Comparison of ENCODE assay signal across 17 cellular contexts in the genomic region with DNA sequence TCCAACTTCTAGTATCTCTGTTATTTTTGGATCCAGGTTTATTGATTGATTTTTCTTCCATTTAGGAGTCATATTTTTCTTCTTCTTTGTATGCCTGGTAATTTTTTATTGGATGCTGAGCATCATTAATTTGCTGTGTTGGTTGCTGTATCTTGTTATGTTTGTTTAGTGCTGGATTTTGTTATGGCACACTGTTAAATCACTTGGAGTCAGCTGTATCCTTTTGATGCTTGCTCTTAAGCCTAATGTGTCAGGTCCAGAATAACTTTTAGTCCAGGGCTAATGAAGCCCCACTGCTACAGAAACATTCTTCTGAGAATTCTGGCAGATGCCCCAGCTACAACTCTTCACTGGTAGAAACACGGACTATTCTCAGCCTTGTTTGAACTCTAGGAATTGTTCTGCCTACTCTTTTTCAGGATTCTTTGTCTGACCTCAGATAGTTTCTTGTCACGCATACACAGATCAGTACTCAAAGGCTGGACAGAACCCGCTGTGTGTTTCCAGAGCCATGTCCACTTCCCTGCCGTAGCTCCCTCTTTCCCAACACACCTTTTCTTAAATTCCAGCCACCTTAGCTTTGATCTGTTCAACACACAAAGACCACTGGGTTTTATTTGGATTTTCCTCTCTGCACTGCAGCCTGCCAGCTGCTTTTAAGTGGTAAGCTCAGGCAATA.
DNase-seq lines count a peak whose midpoint lies in the region; ATAC-seq and TF ChIP-seq lines count a peak whose summit lies in the region.
"Had no signal": no experiment of that assay in that cellular context is flagged by ENCODE, and none has a peak within 500 bp of the region (broad histone marks: within the 10 kb centered on the region; RNA-seq: fewer than 3 reads in every experiment).

No MANE protein-coding gene starts in this region.

- H3K27me3 ChIP-seq in GM23338 (ENCODE audit: insufficient read depth) (no peaks in the 10 kb centered on the region), muscle layer of colon (ENCODE audit: control insufficient read depth in 1 of 2, insufficient read depth in 2 of 2, low read length in 2 of 2) (no peaks in the 10 kb centered on the region)

- no peak for ATAC-seq in GM23338
- ATAC-seq in SK-N-SH treated with all-trans-retinoic acid at 6 μM for 48 hours = no peak
- ATAC-seq: PC-3 had no signal

- H3K4me1 ChIP-seq in GM23338 (ENCODE audit: insufficient read depth) (no peaks in the 10 kb centered on the region), muscle layer of colon (ENCODE audit: insufficient read depth, low read length) (peaks cover 43% of the 10 kb centered on the region)

- H3K27ac Mint-ChIP-seq in GM23338 = no peak overlapping the region
- H3K27ac Mint-ChIP-seq: T-helper 1 cell treated with Interleukin-12 subunit alpha and Interleukin-12 subunit beta and Interleukin-4 antibody, amounts not matched to agents 30 μg/mL and 1 μg/mL, for 36 hours had no signal

- H3K36me3 Mint-ChIP-seq in GM23338 (ENCODE audit: low read depth) = no peaks in the 10 kb centered on the region

- H3K79me2 ChIP-seq in GM23338 (replicated peaks; ENCODE audit: insufficient read depth) = no peaks in the 10 kb centered on the region

- H3K4me3 ChIP-seq in GM23338 (no peak overlapping the region), muscle layer of colon (ENCODE audit: low read depth in 1 of 2, low read length in 2 of 2) (no peak overlapping the region)

- H3K4me3 Mint-ChIP-seq in GM23338 = no peak overlapping the region
- H3K4me3 Mint-ChIP-seq: T-helper 1 cell treated with Interleukin-12 subunit alpha and Interleukin-12 subunit beta and Interleukin-4 antibody, amounts not matched to agents 30 μg/mL and 1 μg/mL, for 36 hours had no signal

- H3K27ac ChIP-seq in GM23338 (ENCODE audit: low read depth) (no peak overlapping the region), VCaP (peak overlapping the region; percentile 7; the same call in 1 of the 2 replicates), muscle layer of colon (ENCODE audit: low read depth, low read length) (peak overlapping the region; percentile 45)
- H3K27ac ChIP-seq: C4-2B, RWPE1 had no signal

- H3K9me2 ChIP-seq in GM23338 (ENCODE audit: insufficient read depth) = no peaks in the 10 kb centered on the region

- H3K27me3 Mint-ChIP-seq in GM23338 (ENCODE audit: insufficient read depth, low read depth, poor library complexity) = peaks cover 5% of the 10 kb centered on the region

- no peak overlapping the region for H3K9ac ChIP-seq in muscle layer of colon (ENCODE audit: low read length)

- H3K36me3 ChIP-seq in GM23338 (ENCODE audit: insufficient read depth) (no peaks in the 10 kb centered on the region), muscle layer of colon (ENCODE audit: insufficient read depth, low read length) (no peaks in the 10 kb centered on the region)

- H4K20me1 ChIP-seq in GM23338 (replicated peaks; ENCODE audit: insufficient read depth) = no peaks in the 10 kb centered on the region

- TF ChIP-seq CTCF in GM23338 (conservative IDR thresholded peaks at IDR 0.05; ENCODE audit: low read depth in 2 of 2) (no peak), VCaP (conservative IDR thresholded peaks at IDR 0.05) (no peak)

- H3K4me2 ChIP-seq in GM23338 = no peak overlapping the region

- H3F3A ChIP-seq in GM23338 (replicated peaks; ENCODE audit: low read depth) = no peaks in the 10 kb centered on the region

- H3K9me3 Mint-ChIP-seq in GM23338 = no peaks in the 10 kb centered on the region
- H3K9me3 Mint-ChIP-seq: T-helper 1 cell treated with Interleukin-12 subunit alpha and Interleukin-12 subunit beta and Interleukin-4 antibody, amounts not matched to agents 30 μg/mL and 1 μg/mL, for 36 hours had no signal

- no peaks in the 10 kb centered on the region for H3K9me3 ChIP-seq in muscle layer of colon (ENCODE audit: low read length)

- DNase-seq in AG20443 (ENCODE audit: low spot score) (peak; percentile 38), GM23338 (ENCODE audit: low spot score) (no peak), NCI-H2171 treated with DMSO at 0.1 percent for 48 hours (lab: John Stamatoyannopoulos, UW) (no peak), SKM-1 treated with dmso at 0.1 percent for 144 hours (lab: John Stamatoyannopoulos, UW; ENCODE audit: unreplicated experiment) (no peak), cerebellar cortex (ENCODE audit: low spot score) (no peak)
- DNase-seq: DND-41, HCEC 1CT, NCI-H187, NCI-H774, PC-3, SIG-M5 had no signal

- H3K4me1 Mint-ChIP-seq in GM23338 = peaks cover 8% of the 10 kb centered on the region; the same call in 2 of the 3 replicates

- 0 out of 2 replicates have a peak overlapping the region, but pooled peaks have one; percentile 53 for H2AFZ ChIP-seq in GM23338

TF ChIP-seq in GM23338, 12 proteins besides CTCF, POLR2A, EP300 and RAD21 (continues in another document):
- no peak for TF ChIP-seq NANOG (IDR thresholded peaks at IDR 0.05; ENCODE audit: borderline replicate concordance)
- no peak for TF ChIP-seq JUNB (IDR thresholded peaks at IDR 0.05; ENCODE audit: unreplicated experiment)
- no peak for TF ChIP-seq POLR2AphosphoS5 (IDR thresholded peaks at IDR 0.05; ENCODE audit: low read depth)
- TF ChIP-seq, protein P1, sequence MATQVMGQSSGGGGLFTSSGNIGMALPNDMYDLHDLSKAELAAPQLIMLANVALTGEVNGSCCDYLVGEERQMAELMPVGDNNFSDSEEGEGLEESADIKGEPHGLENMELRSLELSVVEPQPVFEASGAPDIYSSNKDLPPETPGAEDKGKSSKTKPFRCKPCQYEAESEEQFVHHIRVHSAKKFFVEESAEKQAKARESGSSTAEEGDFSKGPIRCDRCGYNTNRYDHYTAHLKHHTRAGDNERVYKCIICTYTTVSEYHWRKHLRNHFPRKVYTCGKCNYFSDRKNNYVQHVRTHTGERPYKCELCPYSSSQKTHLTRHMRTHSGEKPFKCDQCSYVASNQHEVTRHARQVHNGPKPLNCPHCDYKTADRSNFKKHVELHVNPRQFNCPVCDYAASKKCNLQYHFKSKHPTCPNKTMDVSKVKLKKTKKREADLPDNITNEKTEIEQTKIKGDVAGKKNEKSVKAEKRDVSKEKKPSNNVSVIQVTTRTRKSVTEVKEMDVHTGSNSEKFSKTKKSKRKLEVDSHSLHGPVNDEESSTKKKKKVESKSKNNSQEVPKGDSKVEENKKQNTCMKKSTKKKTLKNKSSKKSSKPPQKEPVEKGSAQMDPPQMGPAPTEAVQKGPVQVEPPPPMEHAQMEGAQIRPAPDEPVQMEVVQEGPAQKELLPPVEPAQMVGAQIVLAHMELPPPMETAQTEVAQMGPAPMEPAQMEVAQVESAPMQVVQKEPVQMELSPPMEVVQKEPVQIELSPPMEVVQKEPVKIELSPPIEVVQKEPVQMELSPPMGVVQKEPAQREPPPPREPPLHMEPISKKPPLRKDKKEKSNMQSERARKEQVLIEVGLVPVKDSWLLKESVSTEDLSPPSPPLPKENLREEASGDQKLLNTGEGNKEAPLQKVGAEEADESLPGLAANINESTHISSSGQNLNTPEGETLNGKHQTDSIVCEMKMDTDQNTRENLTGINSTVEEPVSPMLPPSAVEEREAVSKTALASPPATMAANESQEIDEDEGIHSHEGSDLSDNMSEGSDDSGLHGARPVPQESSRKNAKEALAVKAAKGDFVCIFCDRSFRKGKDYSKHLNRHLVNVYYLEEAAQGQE (IDR thresholded peaks at IDR 0.05; ENCODE audit: unreplicated experiment) = no peak
- no peak for TF ChIP-seq CREB1 (CRISPR knock-in tag; IDR thresholded peaks at IDR 0.05; ENCODE audit: low read depth)
- no peak for TF ChIP-seq EZH2 (IDR thresholded peaks at IDR 0.05; ENCODE audit: low read depth, unreplicated experiment)
- no peak for TF ChIP-seq ZNF114 (CRISPR knock-in tag; IDR thresholded peaks at IDR 0.05)

TF ChIP-seq in SK-N-SH treated with all-trans-retinoic acid at 6 μM for 48 hours, 23 proteins besides CTCF, POLR2A, EP300 and RAD21 (continues in another document):
- no peak for TF ChIP-seq ZFP3 (CRISPR knock-in tag; IDR thresholded peaks at IDR 0.05)
- no peak for TF ChIP-seq ZNF565 (CRISPR knock-in tag; conservative IDR thresholded peaks at IDR 0.05; ENCODE audit: low read depth)
- TF ChIP-seq BACH2 (CRISPR knock-in tag; IDR thresholded peaks at IDR 0.05; ENCODE audit: borderline replicate concordance) = no peak
- TF ChIP-seq CSDC2 (CRISPR knock-in tag; IDR thresholded peaks at IDR 0.05) = no peak
- no peak for TF ChIP-seq ARNTL (CRISPR knock-in tag; IDR thresholded peaks at IDR 0.05; ENCODE audit: borderline replicate concordance, low read depth)
- TF ChIP-seq ISL1 (CRISPR knock-in tag; IDR thresholded peaks at IDR 0.05) = no peak
- TF ChIP-seq, protein P2, sequence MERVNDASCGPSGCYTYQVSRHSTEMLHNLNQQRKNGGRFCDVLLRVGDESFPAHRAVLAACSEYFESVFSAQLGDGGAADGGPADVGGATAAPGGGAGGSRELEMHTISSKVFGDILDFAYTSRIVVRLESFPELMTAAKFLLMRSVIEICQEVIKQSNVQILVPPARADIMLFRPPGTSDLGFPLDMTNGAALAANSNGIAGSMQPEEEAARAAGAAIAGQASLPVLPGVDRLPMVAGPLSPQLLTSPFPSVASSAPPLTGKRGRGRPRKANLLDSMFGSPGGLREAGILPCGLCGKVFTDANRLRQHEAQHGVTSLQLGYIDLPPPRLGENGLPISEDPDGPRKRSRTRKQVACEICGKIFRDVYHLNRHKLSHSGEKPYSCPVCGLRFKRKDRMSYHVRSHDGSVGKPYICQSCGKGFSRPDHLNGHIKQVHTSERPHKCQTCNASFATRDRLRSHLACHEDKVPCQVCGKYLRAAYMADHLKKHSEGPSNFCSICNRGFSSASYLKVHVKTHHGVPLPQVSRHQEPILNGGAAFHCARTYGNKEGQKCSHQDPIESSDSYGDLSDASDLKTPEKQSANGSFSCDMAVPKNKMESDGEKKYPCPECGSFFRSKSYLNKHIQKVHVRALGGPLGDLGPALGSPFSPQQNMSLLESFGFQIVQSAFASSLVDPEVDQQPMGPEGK (CRISPR knock-in tag; IDR thresholded peaks at IDR 0.05; ENCODE audit: borderline replicate concordance) = no peak
- TF ChIP-seq ZNF70 (CRISPR knock-in tag; IDR thresholded peaks at IDR 0.05) = no peak
- no peak for TF ChIP-seq TOX (CRISPR knock-in tag; IDR thresholded peaks at IDR 0.05; ENCODE audit: borderline replicate concordance)
- TF ChIP-seq, protein P3, sequence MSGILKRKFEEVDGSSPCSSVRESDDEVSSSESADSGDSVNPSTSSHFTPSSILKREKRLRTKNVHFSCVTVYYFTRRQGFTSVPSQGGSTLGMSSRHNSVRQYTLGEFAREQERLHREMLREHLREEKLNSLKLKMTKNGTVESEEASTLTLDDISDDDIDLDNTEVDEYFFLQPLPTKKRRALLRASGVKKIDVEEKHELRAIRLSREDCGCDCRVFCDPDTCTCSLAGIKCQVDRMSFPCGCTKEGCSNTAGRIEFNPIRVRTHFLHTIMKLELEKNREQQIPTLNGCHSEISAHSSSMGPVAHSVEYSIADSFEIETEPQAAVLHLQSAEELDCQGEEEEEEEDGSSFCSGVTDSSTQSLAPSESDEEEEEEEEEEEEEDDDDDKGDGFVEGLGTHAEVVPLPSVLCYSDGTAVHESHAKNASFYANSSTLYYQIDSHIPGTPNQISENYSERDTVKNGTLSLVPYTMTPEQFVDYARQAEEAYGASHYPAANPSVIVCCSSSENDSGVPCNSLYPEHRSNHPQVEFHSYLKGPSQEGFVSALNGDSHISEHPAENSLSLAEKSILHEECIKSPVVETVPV (CRISPR knock-in tag; IDR thresholded peaks at IDR 0.05) = no peak
- no peak for TF ChIP-seq PPARA (CRISPR knock-in tag; IDR thresholded peaks at IDR 0.05; ENCODE audit: borderline replicate concordance)
